Comparison of ENCODE assay signal across 22 cellular contexts in the genomic region with DNA sequence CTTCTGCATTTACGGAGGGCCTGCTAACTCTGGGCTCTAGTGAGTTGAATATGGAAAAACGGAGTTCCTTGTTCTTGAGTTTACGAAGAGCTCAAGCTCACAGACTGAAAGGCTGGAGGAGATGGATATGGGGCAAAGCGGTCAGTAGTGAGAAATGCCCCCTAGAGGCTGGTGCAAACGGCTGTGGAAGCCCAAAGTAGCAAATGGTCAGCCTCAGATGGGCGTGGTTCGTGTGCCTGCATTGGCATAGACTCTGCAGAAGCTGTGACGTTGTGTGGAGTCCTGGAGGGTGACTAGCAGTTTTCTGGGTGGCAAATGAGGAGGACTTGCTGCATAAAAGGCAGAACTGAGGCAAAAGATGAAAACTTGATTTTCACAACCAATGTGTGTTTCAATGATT.
DNase-seq lines count a peak whose midpoint lies in the region; ATAC-seq and TF ChIP-seq lines count a peak whose summit lies in the region.
"Had no signal": no experiment of that assay in that cellular context is flagged by ENCODE, and none has a peak within 500 bp of the region (broad histone marks: within the 10 kb centered on the region; RNA-seq: fewer than 3 reads in every experiment).

No MANE protein-coding gene starts in this region.

- no peaks in the 10 kb centered on the region for H3K36me3 Mint-ChIP-seq in HFFc6 (ENCODE audit: low read depth)
- no peaks in the 10 kb centered on the region for H3K36me3 Mint-ChIP-seq in natural killer cell treated with Interleukin-12 subunit alpha and Interleukin-12 subunit beta and Interleukin-15 and Interleukin-18, amount 100 ng/mL, for 72 hours
- H3K36me3 Mint-ChIP-seq: activated naive CD8-positive, alpha-beta T cell treated with anti-CD3 and anti-CD28 coated beads, Interleukin-2, amount 10 ng/mL, durations not matched to agents 7 days and 5 days; immature natural killer cell; stimulated activated effector memory CD8-positive, alpha-beta T cell treated with anti-CD3 and anti-CD28 coated beads, Interleukin-12 subunit alpha, Interleukin-12 subunit beta, amount 100 ng/mL, for 72 hours had no signal

- H3K27me3 Mint-ChIP-seq in HFFc6 (ENCODE audit: insufficient read depth): peaks cover 7% of the 10 kb centered on the region
- peaks cover 28 to 29% of the 10 kb centered on the region in 2 donors for H3K27me3 Mint-ChIP-seq in natural killer cell treated with Interleukin-12 subunit alpha and Interleukin-12 subunit beta and Interleukin-15 and Interleukin-18, amount 100 ng/mL, for 72 hours

- intact Hi-C loops in sciatic nerve (cut with DNase I): no loop called here

- peaks cover 57% of the 10 kb centered on the region for H3K27me3 ChIP-seq in WERI-Rb-1 (ENCODE audit: insufficient read depth, low read depth, severe bottlenecking)
- no peaks in the 10 kb centered on the region for H3K27me3 ChIP-seq in kidney epithelial cell (ENCODE audit: control insufficient read depth, insufficient read depth, low read length)
- H3K27me3 ChIP-seq: transverse colon had no signal

- ATAC-seq in GM21515 (IDR thresholded peaks at IDR 0.05; ENCODE audit: unreplicated experiment): no peak
- ATAC-seq in natural killer cell treated with Interleukin-12 subunit alpha and Interleukin-12 subunit beta and Interleukin-15 and Interleukin-18, amount 100 ng/mL, for 72 hours: no peak
- no peak for ATAC-seq in sciatic nerve
- ATAC-seq: activated T-cell treated with anti-CD3 and anti-CD28 coated beads, Interleukin-2, amount 50 U/mL, for 72 hours; stimulated activated effector memory CD8-positive, alpha-beta T cell treated with anti-CD3 and anti-CD28 coated beads, Interleukin-12 subunit alpha, Interleukin-12 subunit beta, amount 100 ng/mL, for 72 hours; T-helper 17 cell had no signal

- peaks cover 13% of the 10 kb centered on the region for H3K9me3 Mint-ChIP-seq in HFFc6
- H3K9me3 Mint-ChIP-seq in natural killer cell treated with Interleukin-12 subunit alpha and Interleukin-12 subunit beta and Interleukin-15 and Interleukin-18, amount 100 ng/mL, for 72 hours: no peaks in the 10 kb centered on the region

- no peak overlapping the region for H3K27ac Mint-ChIP-seq in HFFc6
- H3K27ac Mint-ChIP-seq in natural killer cell treated with Interleukin-12 subunit alpha and Interleukin-12 subunit beta and Interleukin-15 and Interleukin-18, amount 100 ng/mL, for 72 hours: no peak overlapping the region
- H3K27ac Mint-ChIP-seq: activated naive CD8-positive, alpha-beta T cell treated with anti-CD3 and anti-CD28 coated beads, Interleukin-2, amount 10 ng/mL, durations not matched to agents 7 days and 5 days; activated T-cell treated with anti-CD3 and anti-CD28 coated beads, Interleukin-2, amount 50 U/mL, for 72 hours; B cell; immature natural killer cell; stimulated activated effector memory CD8-positive, alpha-beta T cell treated with anti-CD3 and anti-CD28 coated beads, Interleukin-12 subunit alpha, Interleukin-12 subunit beta, amount 100 ng/mL, for 72 hours; T-helper 17 cell had no signal

- peak; percentile 30 for TF ChIP-seq CTCF in AG10803 (conservative IDR thresholded peaks at IDR 0.05; ENCODE audit: low read length)
- peak; percentile 56 for TF ChIP-seq CTCF in HFFc6 (IDR thresholded peaks at IDR 0.05)
- 0 out of 2 replicates have a peak, but pooled peaks have one; percentile 8 for TF ChIP-seq CTCF in WERI-Rb-1 (IDR thresholded peaks at IDR 0.05; ENCODE audit: low read depth, low read length)
- peak; percentile 10 for TF ChIP-seq CTCF in kidney epithelial cell (IDR thresholded peaks at IDR 0.05; ENCODE audit: insufficient read depth, low read length, poor library complexity, severe bottlenecking)

- H3K4me3 Mint-ChIP-seq in HFFc6: no peak overlapping the region
- H3K4me3 Mint-ChIP-seq in natural killer cell treated with Interleukin-12 subunit alpha and Interleukin-12 subunit beta and Interleukin-15 and Interleukin-18, amount 100 ng/mL, for 72 hours: no peak overlapping the region
- H3K4me3 Mint-ChIP-seq: activated naive CD8-positive, alpha-beta T cell treated with anti-CD3 and anti-CD28 coated beads, Interleukin-2, amount 10 ng/mL, durations not matched to agents 7 days and 5 days; activated T-cell treated with anti-CD3 and anti-CD28 coated beads, Interleukin-2, amount 50 U/mL, for 72 hours; B cell; immature natural killer cell; stimulated activated effector memory CD8-positive, alpha-beta T cell treated with anti-CD3 and anti-CD28 coated beads, Interleukin-12 subunit alpha, Interleukin-12 subunit beta, amount 100 ng/mL, for 72 hours; T-helper 17 cell had no signal

- no peaks in the 10 kb centered on the region for H3K4me1 Mint-ChIP-seq in HFFc6 (ENCODE audit: low read depth)
- no peaks in the 10 kb centered on the region for H3K4me1 Mint-ChIP-seq in natural killer cell treated with Interleukin-12 subunit alpha and Interleukin-12 subunit beta and Interleukin-15 and Interleukin-18, amount 100 ng/mL, for 72 hours (ENCODE audit: low read depth in 2 of 2)
- H3K4me1 Mint-ChIP-seq: activated naive CD8-positive, alpha-beta T cell treated with anti-CD3 and anti-CD28 coated beads, Interleukin-2, amount 10 ng/mL, durations not matched to agents 7 days and 5 days; B cell; immature natural killer cell; stimulated activated effector memory CD8-positive, alpha-beta T cell treated with anti-CD3 and anti-CD28 coated beads, Interleukin-12 subunit alpha, Interleukin-12 subunit beta, amount 100 ng/mL, for 72 hours; T-helper 17 cell had no signal

- DNase-seq in AG10803 (ENCODE audit: low read depth): no peak
- no peak for DNase-seq in HFFc6
- DNase-seq in WERI-Rb-1: no peak
- DNase-seq in kidney epithelial cell (ENCODE audit: low read depth): no peak
- no peak for DNase-seq in natural killer cell treated with Interleukin-12 subunit alpha and Interleukin-12 subunit beta and Interleukin-15 and Interleukin-18, amount 100 ng/mL, for 72 hours (ENCODE audit: low spot score)
- DNase-seq in T-helper 1 cell: no peak
- no peak for DNase-seq in sciatic nerve (ENCODE audit: low spot score)
- DNase-seq: activated CD4-positive, alpha-beta T cell treated with anti-CD3 and anti-CD28 coated beads, Interleukin-2, amount 50 U/mL, for 1 hour; activated naive CD8-positive, alpha-beta T cell treated with anti-CD3 and anti-CD28 coated beads, Interleukin-2, amount 10 ng/mL, durations not matched to agents 7 days and 5 days; activated T-cell treated with anti-CD3 and anti-CD28 coated beads, Interleukin-2, amount 50 U/mL, for 72 hours; central memory CD4-positive, alpha-beta T cell; DND-41; immature natural killer cell; MM.1S; NCI-H2081 treated with DMSO at 0.1 percent for 48 hours; occipital lobe; T-helper 17 cell; transverse colon had no signal

- H3K36me3 ChIP-seq in WERI-Rb-1 (no peaks in the 10 kb centered on the region), kidney epithelial cell (ENCODE audit: control insufficient read depth, insufficient read depth, low read length) (no peaks in the 10 kb centered on the region)
- H3K36me3 ChIP-seq: transverse colon had no signal

- H3K9me3 ChIP-seq in WERI-Rb-1 (ENCODE audit: severe bottlenecking): peaks cover 3% of the 10 kb centered on the region
- H3K9me3 ChIP-seq: transverse colon had no signal

- H3K4me3 ChIP-seq in AG10803 (ENCODE audit: low read length): no peak overlapping the region
- H3K4me3 ChIP-seq in WERI-Rb-1 (ENCODE audit: low read depth, low read length): no peak overlapping the region
- H3K4me3 ChIP-seq in kidney epithelial cell (ENCODE audit: low read depth, low read length): no peak overlapping the region
- H3K4me3 ChIP-seq: skin epidermis, transverse colon had no signal

- no peak overlapping the region for H3K27ac ChIP-seq in WERI-Rb-1
- H3K27ac ChIP-seq: skin epidermis, transverse colon had no signal
